8 cellular contexts compared by ENCODE assay signal in the genomic region with DNA sequence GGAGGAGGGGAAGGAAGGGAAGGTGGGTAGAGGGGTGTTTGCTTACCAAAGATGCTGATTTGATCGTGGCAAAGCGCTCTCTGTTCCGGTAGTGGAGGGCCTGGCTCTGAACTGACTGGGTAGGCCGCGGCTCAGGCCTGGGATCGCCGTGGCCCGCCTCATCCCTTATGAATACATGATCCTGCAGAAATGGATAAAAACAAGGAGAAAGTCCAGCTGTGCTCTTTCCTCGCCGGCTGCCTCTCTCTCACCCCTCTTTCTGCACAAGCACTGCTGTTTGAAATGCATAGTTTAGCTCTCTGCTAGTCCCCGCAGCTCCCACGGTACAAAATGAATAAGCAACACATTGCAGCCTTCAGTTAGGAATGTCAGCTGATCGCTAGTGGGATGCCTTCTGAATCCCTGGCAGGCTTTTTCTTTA. TPM values are rescaled to one million over a fixed set of nuclear protein-coding genes. Genes with fewer than 3 reads are reported as not detected.
DNase-seq lines count a peak whose midpoint lies in the region; ATAC-seq and TF ChIP-seq lines count a peak whose summit lies in the region.

No MANE protein-coding gene starts in this region.

- H3K4me1 ChIP-seq in foreskin keratinocyte: peaks cover 38% of the 10 kb centered on the region
- H3K4me1 ChIP-seq in Peyer's patch: no peaks in the 10 kb centered on the region

- no peak for TF ChIP-seq POLR2A in Peyer's patch (IDR thresholded peaks at IDR 0.05)

- no peaks in the 10 kb centered on the region for H3K9me3 ChIP-seq in Peyer's patch

- peak overlapping the region in 1 of 4 donors; percentile 2 for H3K4me3 ChIP-seq in Peyer's patch

- CTCF ChIA-PET in RWPE1 (lab: Yijun Ruan, JAX): interaction anchor here (0.6 to 1.0 kb wide), 2 partner anchors 25 to 188 kb away, joined by 3 read pairs; no protein-coding TSS in a partner anchor

- POLR2A ChIA-PET in RWPE1 (lab: Yijun Ruan, JAX; ENCODE audit: low non-redundant PET): no interaction called here

- no peaks in the 10 kb centered on the region for H3K27me3 ChIP-seq in foreskin keratinocyte
- H3K27me3 ChIP-seq in Peyer's patch: no peaks in the 10 kb centered on the region

- H3K27ac ChIP-seq in RWPE1 (peak overlapping the region; percentile 62), foreskin keratinocyte (no peak overlapping the region), Peyer's patch (peak overlapping the region in 2 of 4 donors; percentile 36 to 50)

- peak; percentile 56 for ATAC-seq in foreskin keratinocyte

- DNase-seq in C1 segment of cervical spinal cord (lab: John Stamatoyannopoulos, UW) (peak in 13 of 14 donors; percentile 7 to 84 (median 58)), RWPE1 (ENCODE audit: low spot score) (no peak), foreskin keratinocyte (peak in 1 of 2 donors; percentile 33), nucleus accumbens (lab: John Stamatoyannopoulos, UW) (peak in 52 of 56 donors; percentile 7 to 89 (median 56)), NCI-H1048 (lab: John Stamatoyannopoulos, UW) (no peak), Peyer's patch (no peak)
- no peak for DNase-seq in stimulated activated CD4-positive, alpha-beta T cell treated with anti-CD3 and anti-CD28 coated beads, Interleukin-12 subunit alpha, Interleukin-12 subunit beta, amount 100 ng/mL, for 4 hours
- no peak for DNase-seq in activated T-cell treated with anti-CD3 and anti-CD28 coated beads, Interleukin-2, amount 50 U/mL, for 1 hour

- peaks cover 0 to 22% (median 0%) of the 10 kb centered on the region in 3 donors for H3K36me3 ChIP-seq in Peyer's patch

- TF ChIP-seq CTCF in RWPE1 (conservative IDR thresholded peaks at IDR 0.05; ENCODE audit: low read depth) (no peak), foreskin keratinocyte (conservative IDR thresholded peaks at IDR 0.05) (no peak), Peyer's patch (IDR thresholded peaks at IDR 0.05) (no peak)

RNA-seq across cellular contexts. Expression of a gene that starts 53.8 kb away (rescaled TPM):
- total RNA-seq in foreskin keratinocyte: 200 and 206 TPM in 2 replicates
- polyA plus RNA-seq in foreskin keratinocyte: 209 and 229 TPM in 2 replicates
- 1,000 to 10,000 TPM in 1 of 4 donors, 100 to 1,000 TPM in 3; 465 to 1,340 (median 591) TPM for total RNA-seq in Peyer's patch

Comparison
In these comparisons a context has a peak if more than half of its experiments do, and no peak if none do; other contexts are left out.
1. DNase-seq: peak in C1 segment of cervical spinal cord (13 of 14) and nucleus accumbens (52 of 56); none in RWPE1 (single experiment), stimulated activated CD4-positive, alpha-beta T cell treated with anti-CD3 and anti-CD28 coated beads, Interleukin-12 subunit alpha, Interleukin-12 subunit beta, amount 100 ng/mL, for 4 hours (single experiment), NCI-H1048 (single experiment), activated T-cell treated with anti-CD3 and anti-CD28 coated beads, Interleukin-2, amount 50 U/mL, for 1 hour (single experiment) and Peyer's patch (0 of 3).